ENCODE assay signal across 1 cellular context in genomic region chr18:51241226-51241625, GRCh38.
TF ChIP-seq lines count a peak whose summit lies in the region.

No MANE protein-coding gene starts in this region.

TF ChIP-seq in H1, 55 proteins besides CTCF, POLR2A, EP300 and RAD21 (continued from another document):
- TF ChIP-seq FOSL1 (IDR thresholded peaks at IDR 0.05; ENCODE audit: insufficient read depth, low read depth, low read length) (no peak), TCF12 (IDR thresholded peaks at IDR 0.05; ENCODE audit: low read depth, low read length) (no peak), SAP30 (IDR thresholded peaks at IDR 0.05; ENCODE audit: insufficient read depth, insufficient replicate concordance, low read length) (no peak), CREB1 (IDR thresholded peaks at IDR 0.05) (no peak), ZNF274 (IDR thresholded peaks at IDR 0.05; ENCODE audit: borderline replicate concordance, extremely low read depth, low read length) (no peak), SP1 (IDR thresholded peaks at IDR 0.05; ENCODE audit: low read depth, low read length) (no peak), POU5F1 (IDR thresholded peaks at IDR 0.05; ENCODE audit: low read depth, low read length) (no peak), TEAD4 (IDR thresholded peaks at IDR 0.05; ENCODE audit: low read depth, low read length) (no peak), SRF (IDR thresholded peaks at IDR 0.05; ENCODE audit: low read depth, low read length) (no peak)
